8 cellular contexts compared by ENCODE assay signal in the genomic region with DNA sequence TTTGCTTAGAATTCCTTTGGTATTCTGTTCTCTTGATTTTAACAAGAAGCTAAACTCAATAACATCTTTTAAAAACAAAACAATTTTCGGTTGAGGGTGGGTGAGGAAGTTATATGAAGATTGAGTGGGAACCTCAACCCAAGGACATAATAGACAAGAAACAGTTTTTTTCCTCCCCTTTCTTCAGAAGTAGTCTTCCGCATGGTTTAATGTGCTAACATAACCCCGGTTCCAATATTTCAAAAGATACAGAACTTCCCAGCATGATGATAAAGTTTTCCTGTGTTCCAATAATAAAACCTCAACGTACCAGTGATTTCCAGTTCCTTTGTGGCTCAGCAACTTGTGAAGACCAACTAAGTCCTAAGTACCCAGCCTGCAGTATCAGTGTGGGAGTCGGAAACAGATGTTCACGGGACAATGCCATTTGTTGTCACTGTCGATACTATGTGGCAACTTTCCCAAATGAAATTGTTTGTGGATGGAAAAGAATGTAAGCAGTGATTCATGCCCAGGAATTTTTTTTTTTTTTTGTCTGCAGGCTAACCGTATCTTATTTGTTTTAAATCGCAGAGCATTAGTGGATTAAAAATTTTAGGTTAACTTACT. TPM values are rescaled to one million over a fixed set of nuclear protein-coding genes. Genes with fewer than 3 reads are reported as not detected.
A peak's percentile ranks its signal among the peaks of the same experiment; 100 is the strongest.
DNase-seq lines count a peak whose midpoint lies in the region; ATAC-seq and TF ChIP-seq lines count a peak whose summit lies in the region.

No MANE protein-coding gene starts in this region.

- no peak overlapping the region for H3K4me3 ChIP-seq in endodermal cell (ENCODE audit: low read length)

- peaks cover 15% of the 10 kb centered on the region for H3K4me1 Mint-ChIP-seq in endodermal cell

- no peaks in the 10 kb centered on the region for H3K36me3 Mint-ChIP-seq in endodermal cell (ENCODE audit: low read depth)

- TF ChIP-seq CTCF in foreskin keratinocyte (conservative IDR thresholded peaks at IDR 0.05) (no peak), endodermal cell (conservative IDR thresholded peaks at IDR 0.05) (no peak)

- H3K36me3 ChIP-seq in endodermal cell (ENCODE audit: control insufficient read depth, insufficient read depth, low read length) = no peaks in the 10 kb centered on the region

- in situ Hi-C loops in SK-MEL-5 (cut with HindIII; ENCODE audit: low pct_unique_long_range_greater_than_20kb, low sequenced_read_pairs) = no loop called here

- DNase-seq in GM03348 (ENCODE audit: low spot score) (peak; percentile 79), SK-MEL-5 (ENCODE audit: low read depth, low spot score) (peak; percentile 75), foreskin keratinocyte (peak; percentile 35 to 59), putamen (ENCODE audit: low spot score) (peak; percentile 16), RPMI8226 (no peak), endodermal cell (no peak), NCI-H2029 (lab: John Stamatoyannopoulos, UW) (no peak)

- H3K27ac Mint-ChIP-seq in endodermal cell = no peak overlapping the region

- no peak overlapping the region for H3K27ac ChIP-seq in foreskin keratinocyte
- H3K27ac ChIP-seq in endodermal cell (ENCODE audit: low read depth, low read length) = no peak overlapping the region

- 67 to 79% methylated on average over 6 to 7 of the region's 9 CpGs for WGBS in endodermal cell (ENCODE audit: insufficient coverage in 1 of 2, insufficient read length in 1 of 2), 2 experiments

- no peak for ATAC-seq in foreskin keratinocyte
- no peak for ATAC-seq in HG03469 (IDR thresholded peaks at IDR 0.05; ENCODE audit: unreplicated experiment)

- no peaks in the 10 kb centered on the region for H3K9me3 Mint-ChIP-seq in endodermal cell

- no peaks in the 10 kb centered on the region for H3K27me3 Mint-ChIP-seq in endodermal cell (ENCODE audit: insufficient read depth)

- no peaks in the 10 kb centered on the region for H3K9me3 ChIP-seq in endodermal cell (ENCODE audit: control insufficient read depth, low read length)

- no peak overlapping the region for H3K4me3 Mint-ChIP-seq in endodermal cell

- H3K4me1 ChIP-seq in foreskin keratinocyte (peaks cover 6% of the 10 kb centered on the region), endodermal cell (ENCODE audit: control insufficient read depth, insufficient read depth, low read length) (no peaks in the 10 kb centered on the region)

- no peak overlapping the region for H3K9ac ChIP-seq in endodermal cell (ENCODE audit: extremely low read depth, low read length, poor library complexity, severe bottlenecking)

- H3K27me3 ChIP-seq in foreskin keratinocyte (peaks cover 55% of the 10 kb centered on the region), endodermal cell (ENCODE audit: control insufficient read depth, insufficient read depth, low read length, poor library complexity, severe bottlenecking) (no peaks in the 10 kb centered on the region)

RNA-seq across cellular contexts. Expression of a gene that starts 48.5 kb away (rescaled TPM):
- total RNA-seq in SK-MEL-5 (2014; rRNA removed; shearing (Covaris generic)) = 2.2 and 2.7 TPM in 2 replicates
- 0.71 and 0.86 TPM in 2 replicates for polyA plus RNA-seq in SK-MEL-5 (2015; cell fraction: cytosol; rRNA removed)
- polyA plus RNA-seq in SK-MEL-5 (2015; cell fraction: nucleus; rRNA removed) = 0.21 and 1.2 TPM in 2 replicates
- total RNA-seq in foreskin keratinocyte (0.04 TPM in 1 of 2 replicates, not detected in the other), endodermal cell (1 to 10 TPM in 1 of 2 donors, under 1 TPM in 1; 0.62 to 1.7 TPM)
- polyA plus RNA-seq in foreskin keratinocyte = not detected in 2 replicates
- 0.36 TPM for polyA plus RNA-seq in endodermal cell (2013, experiment 1 of 2)
- polyA plus RNA-seq in endodermal cell (2013, experiment 2 of 2) = 0.21 TPM

Comparison
In these comparisons a context has a peak if more than half of its experiments do, and no peak if none do; other contexts are left out.
1. DNase-seq: peak in GM03348 (single experiment), SK-MEL-5 (single experiment), foreskin keratinocyte (2 of 2) and putamen (single experiment); none in RPMI8226 (single experiment), endodermal cell (single experiment) and NCI-H2029 (single experiment).